Comparison of ENCODE assay signal across 1 cellular context in the genomic region with DNA sequence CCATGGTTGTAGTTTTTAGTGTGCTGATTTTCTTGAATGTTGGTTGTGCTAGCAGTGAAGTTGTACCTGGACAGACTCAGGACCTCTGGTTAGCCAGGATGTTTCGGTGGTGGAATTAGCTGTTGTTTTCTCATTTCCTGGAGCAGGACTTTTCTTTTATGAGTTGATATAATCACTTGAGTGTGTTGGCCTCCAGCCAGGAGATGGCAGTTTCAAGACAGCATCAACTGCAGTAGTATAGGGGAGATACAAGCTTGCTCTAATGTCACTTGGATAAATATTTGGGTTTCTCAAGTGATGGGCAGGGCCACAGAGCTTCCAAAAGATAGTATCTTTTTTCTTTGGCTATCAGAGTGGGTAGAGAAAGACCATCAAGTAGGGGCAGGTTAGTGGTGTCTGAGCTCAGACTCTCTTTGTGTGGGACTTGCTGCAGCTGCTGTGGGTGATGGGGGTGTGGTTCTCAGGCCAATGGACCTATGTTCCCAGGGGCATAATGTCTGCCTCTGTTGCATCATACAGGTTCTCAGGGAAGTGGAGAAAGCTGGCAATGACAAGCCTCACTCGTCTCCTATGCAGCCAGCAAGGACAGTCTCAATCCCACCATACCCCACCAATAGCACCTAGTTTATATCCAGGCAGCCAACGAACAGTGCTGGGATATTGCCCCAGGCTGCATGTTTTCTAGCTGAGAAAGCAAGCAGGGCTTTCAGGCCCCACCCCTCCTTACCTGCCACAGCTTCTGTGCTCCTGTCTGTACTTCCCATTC.
TF ChIP-seq lines count a peak whose summit lies in the region.

No MANE protein-coding gene starts in this region.

TF ChIP-seq in WTC11, 78 proteins besides CTCF, POLR2A, EP300 and RAD21 (continued from another document):
- TF ChIP-seq, protein P1, sequence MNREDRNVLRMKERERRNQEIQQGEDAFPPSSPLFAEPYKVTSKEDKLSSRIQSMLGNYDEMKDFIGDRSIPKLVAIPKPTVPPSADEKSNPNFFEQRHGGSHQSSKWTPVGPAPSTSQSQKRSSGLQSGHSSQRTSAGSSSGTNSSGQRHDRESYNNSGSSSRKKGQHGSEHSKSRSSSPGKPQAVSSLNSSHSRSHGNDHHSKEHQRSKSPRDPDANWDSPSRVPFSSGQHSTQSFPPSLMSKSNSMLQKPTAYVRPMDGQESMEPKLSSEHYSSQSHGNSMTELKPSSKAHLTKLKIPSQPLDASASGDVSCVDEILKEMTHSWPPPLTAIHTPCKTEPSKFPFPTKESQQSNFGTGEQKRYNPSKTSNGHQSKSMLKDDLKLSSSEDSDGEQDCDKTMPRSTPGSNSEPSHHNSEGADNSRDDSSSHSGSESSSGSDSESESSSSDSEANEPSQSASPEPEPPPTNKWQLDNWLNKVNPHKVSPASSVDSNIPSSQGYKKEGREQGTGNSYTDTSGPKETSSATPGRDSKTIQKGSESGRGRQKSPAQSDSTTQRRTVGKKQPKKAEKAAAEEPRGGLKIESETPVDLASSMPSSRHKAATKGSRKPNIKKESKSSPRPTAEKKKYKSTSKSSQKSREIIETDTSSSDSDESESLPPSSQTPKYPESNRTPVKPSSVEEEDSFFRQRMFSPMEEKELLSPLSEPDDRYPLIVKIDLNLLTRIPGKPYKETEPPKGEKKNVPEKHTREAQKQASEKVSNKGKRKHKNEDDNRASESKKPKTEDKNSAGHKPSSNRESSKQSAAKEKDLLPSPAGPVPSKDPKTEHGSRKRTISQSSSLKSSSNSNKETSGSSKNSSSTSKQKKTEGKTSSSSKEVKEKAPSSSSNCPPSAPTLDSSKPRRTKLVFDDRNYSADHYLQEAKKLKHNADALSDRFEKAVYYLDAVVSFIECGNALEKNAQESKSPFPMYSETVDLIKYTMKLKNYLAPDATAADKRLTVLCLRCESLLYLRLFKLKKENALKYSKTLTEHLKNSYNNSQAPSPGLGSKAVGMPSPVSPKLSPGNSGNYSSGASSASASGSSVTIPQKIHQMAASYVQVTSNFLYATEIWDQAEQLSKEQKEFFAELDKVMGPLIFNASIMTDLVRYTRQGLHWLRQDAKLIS (CRISPR knock-in tag; IDR thresholded peaks at IDR 0.05; ENCODE audit: borderline replicate concordance): no peak
- TF ChIP-seq, protein P2, sequence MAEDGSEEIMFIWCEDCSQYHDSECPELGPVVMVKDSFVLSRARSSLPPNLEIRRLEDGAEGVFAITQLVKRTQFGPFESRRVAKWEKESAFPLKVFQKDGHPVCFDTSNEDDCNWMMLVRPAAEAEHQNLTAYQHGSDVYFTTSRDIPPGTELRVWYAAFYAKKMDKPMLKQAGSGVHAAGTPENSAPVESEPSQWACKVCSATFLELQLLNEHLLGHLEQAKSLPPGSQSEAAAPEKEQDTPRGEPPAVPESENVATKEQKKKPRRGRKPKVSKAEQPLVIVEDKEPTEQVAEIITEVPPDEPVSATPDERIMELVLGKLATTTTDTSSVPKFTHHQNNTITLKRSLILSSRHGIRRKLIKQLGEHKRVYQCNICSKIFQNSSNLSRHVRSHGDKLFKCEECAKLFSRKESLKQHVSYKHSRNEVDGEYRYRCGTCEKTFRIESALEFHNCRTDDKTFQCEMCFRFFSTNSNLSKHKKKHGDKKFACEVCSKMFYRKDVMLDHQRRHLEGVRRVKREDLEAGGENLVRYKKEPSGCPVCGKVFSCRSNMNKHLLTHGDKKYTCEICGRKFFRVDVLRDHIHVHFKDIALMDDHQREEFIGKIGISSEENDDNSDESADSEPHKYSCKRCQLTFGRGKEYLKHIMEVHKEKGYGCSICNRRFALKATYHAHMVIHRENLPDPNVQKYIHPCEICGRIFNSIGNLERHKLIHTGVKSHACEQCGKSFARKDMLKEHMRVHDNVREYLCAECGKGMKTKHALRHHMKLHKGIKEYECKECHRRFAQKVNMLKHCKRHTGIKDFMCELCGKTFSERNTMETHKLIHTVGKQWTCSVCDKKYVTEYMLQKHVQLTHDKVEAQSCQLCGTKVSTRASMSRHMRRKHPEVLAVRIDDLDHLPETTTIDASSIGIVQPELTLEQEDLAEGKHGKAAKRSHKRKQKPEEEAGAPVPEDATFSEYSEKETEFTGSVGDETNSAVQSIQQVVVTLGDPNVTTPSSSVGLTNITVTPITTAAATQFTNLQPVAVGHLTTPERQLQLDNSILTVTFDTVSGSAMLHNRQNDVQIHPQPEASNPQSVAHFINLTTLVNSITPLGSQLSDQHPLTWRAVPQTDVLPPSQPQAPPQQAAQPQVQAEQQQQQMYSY (CRISPR knock-in tag; IDR thresholded peaks at IDR 0.05): no peak
TF ChIP-seq in WTC11: peak in this region for 1.
